In genomic region chr3:188439080-188439479, GRCh38 we compare ENCODE assay signal across 8 cellular contexts.
DNase-seq lines count a peak whose midpoint lies in the region; ATAC-seq and TF ChIP-seq lines count a peak whose summit lies in the region.

No MANE protein-coding gene starts in this region.

- H3F3A ChIP-seq in DOHH2 (ENCODE audit: control insufficient read depth, insufficient read depth) = peaks cover 9% of the 10 kb centered on the region; the same call in 1 of the 2 replicates

- no peaks in the 10 kb centered on the region for H3K9me2 ChIP-seq in DOHH2 (replicated peaks; ENCODE audit: control insufficient read depth, low read length)

- peaks cover 9% of the 10 kb centered on the region for H3K9me3 Mint-ChIP-seq in activated T-helper 2 cell treated with anti-CD3 and anti-CD28 coated beads, Interferon-gamma antibody, Interleukin-2, Interleukin-4, amounts not matched to agents 10 μg/mL and 5 μg/mL and 100 μg/mL, durations not matched to agents 14 hours and 24 hours and 36 hours
- H3K9me3 Mint-ChIP-seq in natural killer cell = no peaks in the 10 kb centered on the region

- TF ChIP-seq CTCF in DOHH2 (IDR thresholded peaks at IDR 0.05; ENCODE audit: low read depth, low read length, poor library complexity, severe bottlenecking) (no peak), natural killer cell (IDR thresholded peaks at IDR 0.05) (no peak)

- peaks cover 4% of the 10 kb centered on the region for H3K79me2 ChIP-seq in DOHH2 (ENCODE audit: control insufficient read depth, low read length)

- H3K4me1 Mint-ChIP-seq in activated T-helper 2 cell treated with anti-CD3 and anti-CD28 coated beads, Interferon-gamma antibody, Interleukin-2, Interleukin-4, amounts not matched to agents 10 μg/mL and 5 μg/mL and 100 μg/mL, durations not matched to agents 14 hours and 24 hours and 36 hours (ENCODE audit: low read depth) = peaks cover 47% of the 10 kb centered on the region
- H3K4me1 Mint-ChIP-seq in natural killer cell = peaks cover 58 to 62% of the 10 kb centered on the region in 2 donors

- H4K20me1 ChIP-seq in DOHH2 (ENCODE audit: control insufficient read depth, insufficient read depth, low read depth, low read length) = no peaks in the 10 kb centered on the region

- ATAC-seq in GM21390 (IDR thresholded peaks at IDR 0.05; ENCODE audit: unreplicated experiment) (peak; percentile 84), natural killer cell (peak; percentile 80 to 87 (median 80))

- H3K4me3 Mint-ChIP-seq in activated T-helper 2 cell treated with anti-CD3 and anti-CD28 coated beads, Interferon-gamma antibody, Interleukin-2, Interleukin-4, amounts not matched to agents 10 μg/mL and 5 μg/mL and 100 μg/mL, durations not matched to agents 14 hours and 24 hours and 36 hours (ENCODE audit: low read depth) = peak overlapping the region; percentile 45
- H3K4me3 Mint-ChIP-seq in natural killer cell = peak overlapping the region; percentile 71

- no peaks in the 10 kb centered on the region for H3K27me3 Mint-ChIP-seq in activated T-helper 2 cell treated with anti-CD3 and anti-CD28 coated beads, Interferon-gamma antibody, Interleukin-2, Interleukin-4, amounts not matched to agents 10 μg/mL and 5 μg/mL and 100 μg/mL, durations not matched to agents 14 hours and 24 hours and 36 hours (ENCODE audit: low read depth)
- H3K27me3 Mint-ChIP-seq in natural killer cell (ENCODE audit: low read depth in 2 of 2) = no peaks in the 10 kb centered on the region

- H3K27ac ChIP-seq in DOHH2 (ENCODE audit: low read depth, low read length) = no peak overlapping the region

- no peak overlapping the region; the same call in 1 of the 2 replicates for H3K4me3 ChIP-seq in DOHH2 (ENCODE audit: low read length)

- H3K4me1 ChIP-seq in DOHH2 (ENCODE audit: control insufficient read depth, low read length) = peaks cover 57% of the 10 kb centered on the region

- intact Hi-C loops in activated T-helper 2 cell treated with anti-CD3 and anti-CD28 coated beads, Interferon-gamma antibody, Interleukin-2, Interleukin-4, amounts not matched to agents 10 μg/mL and 5 μg/mL and 100 μg/mL, durations not matched to agents 14 hours and 24 hours and 36 hours (cut with micrococcal nuclease) = loop anchor here (1.0 to 5.0 kb wide), 3 partner anchors 48 to 517 kb away; no protein-coding TSS in a partner anchor
- intact Hi-C loops in natural killer cell (cut with micrococcal nuclease) = loop anchor here (1.0 to 5.0 kb wide), 3 partner anchors 82 to 698 kb away; no protein-coding TSS in a partner anchor

- H3K9me3 ChIP-seq in DOHH2 (ENCODE audit: control insufficient read depth, insufficient read depth, low read length) = no peaks in the 10 kb centered on the region

- H3K27ac Mint-ChIP-seq in activated T-helper 2 cell treated with anti-CD3 and anti-CD28 coated beads, Interferon-gamma antibody, Interleukin-2, Interleukin-4, amounts not matched to agents 10 μg/mL and 5 μg/mL and 100 μg/mL, durations not matched to agents 14 hours and 24 hours and 36 hours = peak overlapping the region; percentile 79
- H3K27ac Mint-ChIP-seq in natural killer cell = peak overlapping the region; percentile 92 to 95

- H3K4me2 ChIP-seq in DOHH2 (ENCODE audit: low read length) = peak overlapping the region; percentile 47

- H3K27me3 ChIP-seq in DOHH2 (ENCODE audit: control insufficient read depth, low read length) = no peaks in the 10 kb centered on the region

- DNase-seq in HT-29 (ENCODE audit: low spot score) (peak; percentile 55), natural killer cell (no peak), DMS79 (lab: John Stamatoyannopoulos, UW) (no peak), NCI-H187 (lab: John Stamatoyannopoulos, UW) (no peak), NCI-H1436 (lab: John Stamatoyannopoulos, UW) (no peak)
- DNase-seq in activated T-helper 2 cell treated with anti-CD3 and anti-CD28 coated beads, Interferon-gamma antibody, Interleukin-2, Interleukin-4, amounts not matched to agents 10 μg/mL and 5 μg/mL and 100 μg/mL, durations not matched to agents 14 hours and 24 hours and 36 hours (ENCODE audit: low spot score) = peak; percentile 15

- H3K36me3 ChIP-seq in DOHH2 (ENCODE audit: control insufficient read depth, low read length) = peaks cover 11% of the 10 kb centered on the region

- H3K36me3 Mint-ChIP-seq in activated T-helper 2 cell treated with anti-CD3 and anti-CD28 coated beads, Interferon-gamma antibody, Interleukin-2, Interleukin-4, amounts not matched to agents 10 μg/mL and 5 μg/mL and 100 μg/mL, durations not matched to agents 14 hours and 24 hours and 36 hours (ENCODE audit: low read depth) = peaks cover 31% of the 10 kb centered on the region
- no peaks in the 10 kb centered on the region for H3K36me3 Mint-ChIP-seq in natural killer cell

Comparison
In these comparisons a context has a peak if more than half of its experiments do, and no peak if none do; other contexts are left out.
1. DNase-seq: peak in HT-29 (single experiment) and activated T-helper 2 cell treated with anti-CD3 and anti-CD28 coated beads, Interferon-gamma antibody, Interleukin-2, Interleukin-4, amounts not matched to agents 10 μg/mL and 5 μg/mL and 100 μg/mL, durations not matched to agents 14 hours and 24 hours and 36 hours (single experiment); none in natural killer cell (single experiment), DMS79 (single experiment), NCI-H187 (0 of 2) and NCI-H1436 (single experiment).